Comparison of ENCODE assay signal across 8 cellular contexts in genomic region chrX:150486011-150486410, GRCh38.
DNase-seq lines count a peak whose midpoint lies in the region; TF ChIP-seq lines count a peak whose summit lies in the region.

No MANE protein-coding gene starts in this region.

- no peak overlapping the region for H3K4ac ChIP-seq in mesenchymal stem cell (ENCODE audit: low read depth in 1 of 2, low read length in 2 of 2)

- DNase-seq in NCI-H345 (lab: John Stamatoyannopoulos, UW) = peak; percentile 4
- DNase-seq in NCI-H345 treated with DMSO at 0.1 percent for 48 hours (lab: John Stamatoyannopoulos, UW; ENCODE audit: unreplicated experiment) = no peak
- DNase-seq in activated CD4-positive, alpha-beta T cell treated with anti-CD3 and anti-CD28 coated beads for 48 hours = peak; percentile 61
- peak; percentile 33 to 59 for DNase-seq in dermis microvascular lymphatic vessel endothelial cell (ENCODE audit: low read depth in 2 of 2)
- peak; percentile 65 for DNase-seq in mesenchymal stem cell
- DNase-seq in stromal cell of bone marrow (ENCODE audit: low read depth) = peak; percentile 36
- no peak for DNase-seq in NCI-H526 treated with DMSO at 0.1 percent for 48 hours (lab: John Stamatoyannopoulos, UW)

- no peak overlapping the region for H3K14ac ChIP-seq in mesenchymal stem cell (ENCODE audit: low read length in 2 of 2)

- H3K9ac ChIP-seq in Loucy (ENCODE audit: low read depth, low read length, poor library complexity, severe bottlenecking) (no peak overlapping the region), mesenchymal stem cell (ENCODE audit: low read length) (no peak overlapping the region)

- H2BK15ac ChIP-seq in mesenchymal stem cell (ENCODE audit: low read depth, poor library complexity, severe bottlenecking) = no peak overlapping the region

- H3K79me1 ChIP-seq in mesenchymal stem cell (replicated peaks; ENCODE audit: low read length, poor library complexity, severe bottlenecking) = peaks cover 4% of the 10 kb centered on the region

- H4K8ac ChIP-seq in mesenchymal stem cell (ENCODE audit: low read length) = no peak overlapping the region

- H3K27me3 ChIP-seq in Loucy (ENCODE audit: insufficient read depth, low read length, poor library complexity, severe bottlenecking) (no peaks in the 10 kb centered on the region), mesenchymal stem cell (ENCODE audit: control insufficient read depth in 1 of 2, insufficient read depth in 1 of 2, low read length in 2 of 2) (peaks cover 0 to 21% of the 10 kb centered on the region in 2 experiments)

- 63% methylated on average over 2 of the region's 3 CpGs for WGBS in mesenchymal stem cell

- H2BK120ac ChIP-seq in mesenchymal stem cell (ENCODE audit: low read depth, low read length) = no peak overlapping the region

- no peak overlapping the region for H4K91ac ChIP-seq in mesenchymal stem cell (ENCODE audit: low read length)

- H3K18ac ChIP-seq in mesenchymal stem cell (ENCODE audit: low read depth in 1 of 2, low read length in 2 of 2) = no peak overlapping the region

- H3K4me2 ChIP-seq in Loucy (ENCODE audit: low read depth, low read length, poor library complexity, severe bottlenecking) = no peak overlapping the region
- H3K4me2 ChIP-seq in mesenchymal stem cell (ENCODE audit: low read length, poor library complexity, severe bottlenecking) = no peak overlapping the region

- H4K20me1 ChIP-seq in Loucy (ENCODE audit: insufficient read depth, low read length, poor library complexity, severe bottlenecking) = no peaks in the 10 kb centered on the region

- H3K27ac ChIP-seq in mesenchymal stem cell (ENCODE audit: low read length, poor library complexity, severe bottlenecking) = no peak overlapping the region

- H3K4me3 ChIP-seq in Loucy (ENCODE audit: low read length, poor library complexity, severe bottlenecking) = no peak overlapping the region
- H3K4me3 ChIP-seq in mesenchymal stem cell (ENCODE audit: insufficient read depth in 1 of 2, low read depth in 1 of 2, low read length in 2 of 2) = no peak overlapping the region

- no peaks in the 10 kb centered on the region for H3K79me2 ChIP-seq in Loucy (ENCODE audit: insufficient read depth, low read length)

- no peaks in the 10 kb centered on the region for H3K9me3 ChIP-seq in Loucy (ENCODE audit: insufficient read depth, low read depth, low read length)
- peaks cover 2% of the 10 kb centered on the region for H3K9me3 ChIP-seq in mesenchymal stem cell (ENCODE audit: control insufficient read depth, low read length)

- H3K23ac ChIP-seq in mesenchymal stem cell (ENCODE audit: low read length in 2 of 2) = no peak overlapping the region

- no peak overlapping the region for H2AK5ac ChIP-seq in mesenchymal stem cell (ENCODE audit: low read length, severe bottlenecking)

- H3K36me3 ChIP-seq in Loucy (ENCODE audit: insufficient read depth, low read length) (no peaks in the 10 kb centered on the region), mesenchymal stem cell (ENCODE audit: control insufficient read depth in 1 of 2, insufficient read depth in 2 of 2, low read depth in 1 of 2, low read length in 2 of 2) (no peaks in the 10 kb centered on the region)

- H2BK12ac ChIP-seq in mesenchymal stem cell (ENCODE audit: low read length in 2 of 2) = no peak overlapping the region

- H3F3A ChIP-seq in Loucy (ENCODE audit: low read depth) = no peaks in the 10 kb centered on the region

- H2AFZ ChIP-seq in Loucy (ENCODE audit: low read length) (no peak overlapping the region), mesenchymal stem cell (ENCODE audit: low read depth, low read length) (no peak overlapping the region)

- no peaks in the 10 kb centered on the region for H3K4me1 ChIP-seq in Loucy (ENCODE audit: insufficient read depth, low read length, poor library complexity, severe bottlenecking)
- peaks cover 3% of the 10 kb centered on the region for H3K4me1 ChIP-seq in mesenchymal stem cell (ENCODE audit: control insufficient read depth, insufficient read depth, low read depth, low read length)

- no peak overlapping the region for H2BK5ac ChIP-seq in mesenchymal stem cell (ENCODE audit: low read depth, low read length, poor library complexity, severe bottlenecking)

- peak; percentile 68 for TF ChIP-seq CTCF in Loucy (conservative IDR thresholded peaks at IDR 0.05; ENCODE audit: low read length)

- no peaks in the 10 kb centered on the region for H3K9me2 ChIP-seq in Loucy (replicated peaks; ENCODE audit: low read depth, low read length)

Comparison
In these comparisons a context has a peak if more than half of its experiments do, and no peak if none do; other contexts are left out.
1. DNase-seq: peak in NCI-H345 (single experiment), activated CD4-positive, alpha-beta T cell treated with anti-CD3 and anti-CD28 coated beads for 48 hours (single experiment), dermis microvascular lymphatic vessel endothelial cell (2 of 2), mesenchymal stem cell (single experiment) and stromal cell of bone marrow (single experiment); none in NCI-H345 treated with DMSO at 0.1 percent for 48 hours (single experiment) and NCI-H526 treated with DMSO at 0.1 percent for 48 hours (single experiment).